Comparison of ENCODE assay signal across 18 cellular contexts in the genomic region with DNA sequence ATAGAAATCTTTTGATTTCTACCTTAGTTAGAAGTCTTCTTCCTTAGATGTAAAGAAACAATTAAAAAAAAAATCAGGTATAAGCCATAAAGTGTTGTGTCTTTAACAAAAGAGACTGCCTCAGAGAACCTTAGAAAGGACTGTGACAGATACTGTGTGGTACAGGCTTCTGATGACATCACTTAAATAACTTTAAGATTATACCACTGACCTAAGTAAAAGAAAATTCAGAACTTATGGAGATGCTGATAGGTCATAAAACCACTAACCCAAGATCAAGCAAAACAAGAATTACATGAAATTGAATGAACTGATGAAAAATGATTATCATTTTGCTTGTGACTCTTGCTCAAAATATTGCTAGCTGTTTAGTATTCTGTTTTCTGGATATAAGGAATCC.
DNase-seq lines count a peak whose midpoint lies in the region; ATAC-seq, FAIRE-seq and TF ChIP-seq lines count a peak whose summit lies in the region.
"Had no signal": no experiment of that assay in that cellular context is flagged by ENCODE, and none has a peak within 500 bp of the region (broad histone marks: within the 10 kb centered on the region; RNA-seq: fewer than 3 reads in every experiment).

No MANE protein-coding gene starts in this region.

- no peak for TF ChIP-seq EP300 in HepG2 (IDR thresholded peaks at IDR 0.05; ENCODE audit: low read depth in 2 of 2, low read length in 2 of 2)
- TF ChIP-seq EP300 in HepG2 (CRISPR knock-in tag; IDR thresholded peaks at IDR 0.05; ENCODE audit: borderline replicate concordance): no peak

- no peak for FAIRE-seq in HepG2 (lab: Jason Lieb, UNC)
- FAIRE-seq: GM12892, HTR-8/SVneo, K562 had no signal

- H3K9me3 ChIP-seq in HepG2 (ENCODE audit: low read length) (peaks cover 11% of the 10 kb centered on the region; the same call in 1 of the 2 replicates), right lobe of liver (no peaks in the 10 kb centered on the region), neural progenitor cell (ENCODE audit: low read depth) (no peaks in the 10 kb centered on the region)

- H3F3A ChIP-seq in neural progenitor cell (ENCODE audit: low read depth): no peaks in the 10 kb centered on the region

- intact Hi-C loops in HepG2 (cut with micrococcal nuclease; ENCODE audit: unreplicated experiment): no loop called here
- intact Hi-C loops in right lobe of liver (cut with DNase I): no loop called here

- H3K4me3 ChIP-seq in HepG2 (replicated peaks in 1 of 3; ENCODE audit: insufficient read depth in 1 of 3, low read depth in 2 of 3, low read length in 3 of 3) (no peak overlapping the region), right lobe of liver (no peak overlapping the region), neural progenitor cell (no peak overlapping the region)
- H3K4me3 ChIP-seq: K562 had no signal

- no peak overlapping the region for H3K27ac Mint-ChIP-seq in neural progenitor cell
- H3K27ac Mint-ChIP-seq: CD4-positive, alpha-beta T cell; HFFc6 had no signal

- H2AFZ ChIP-seq in HepG2 (ENCODE audit: low read length) (no peak overlapping the region), neural progenitor cell (replicated peaks) (no peak overlapping the region)

- H3K4me2 ChIP-seq in HepG2 (ENCODE audit: low read depth, low read length): no peak overlapping the region
- H3K4me2 ChIP-seq in neural progenitor cell: no peak overlapping the region

- no peaks in the 10 kb centered on the region for H3K4me1 ChIP-seq in HepG2 (ENCODE audit: insufficient read depth, low read length)
- H3K4me1 ChIP-seq in right lobe of liver: no peaks in the 10 kb centered on the region
- H3K4me1 ChIP-seq in neural progenitor cell: peaks cover 1% of the 10 kb centered on the region

- no peaks in the 10 kb centered on the region for H3K27me3 Mint-ChIP-seq in neural progenitor cell (ENCODE audit: insufficient read depth, low read depth)
- H3K27me3 Mint-ChIP-seq: CD4-positive, alpha-beta T cell had no signal

- H3K9ac ChIP-seq in HepG2 (ENCODE audit: insufficient read depth, low read depth, low read length): no peak overlapping the region
- no peak overlapping the region for H3K9ac ChIP-seq in neural progenitor cell

- in situ Hi-C loops in HepG2 (cut with HindIII; ENCODE audit: extremely low pct_ligation_motif_present, low pct_unique_long_range_greater_than_20kb): no loop called here

- no peaks in the 10 kb centered on the region for H3K79me2 ChIP-seq in HepG2 (ENCODE audit: insufficient read depth, low read length)
- H3K79me2 ChIP-seq in neural progenitor cell (ENCODE audit: low read depth): no peaks in the 10 kb centered on the region

- CTCF ChIA-PET in HepG2 (lab: Yijun Ruan, JAX; ENCODE audit: low intra/inter-chr PET ratio, low total read pairs): no interaction called here

- peaks cover 27% of the 10 kb centered on the region for H3K9me3 Mint-ChIP-seq in neural progenitor cell

- ATAC-seq in HepG2 (no peak), right lobe of liver (no peak)
- ATAC-seq: K562 had no signal

- DNase-seq in HepG2 (ENCODE audit: low spot score) (no peak), right lobe of liver (no peak), amniotic epithelial cell (ENCODE audit: low read depth) (peak; percentile 58), hepatic stellate cell (ENCODE audit: low spot score) (peak; percentile 7), neural progenitor cell (ENCODE audit: low spot score) (no peak), occipital lobe (lab: John Stamatoyannopoulos, UW) (no peak), NCI-H524 treated with DMSO at 0.1 percent for 48 hours (lab: John Stamatoyannopoulos, UW) (no peak)
- DNase-seq: C1 segment of cervical spinal cord; Calu3; CD4-positive, alpha-beta T cell; DMS 273 treated with DMSO at 0.1 percent for 48 hours; GDM1; HCEC 1CT; HFFc6 had no signal

- BruUV-seq in HepG2 (replicated peaks; lab: Mats Ljungman, UMichigan): no TSS peak

- POLR2A ChIA-PET in HepG2 (lab: Yijun Ruan, JAX): no interaction called here

- H3K4me1 Mint-ChIP-seq in neural progenitor cell: peaks cover 8% of the 10 kb centered on the region

- H3K36me3 Mint-ChIP-seq in neural progenitor cell: peaks cover 7% of the 10 kb centered on the region

- H3K27me3 ChIP-seq in HepG2 (ENCODE audit: control insufficient read depth in 1 of 2, insufficient read depth in 2 of 2, low read length in 2 of 2) (no peaks in the 10 kb centered on the region), right lobe of liver (no peaks in the 10 kb centered on the region), neural progenitor cell (no peaks in the 10 kb centered on the region)

- no peak overlapping the region for H3K27ac ChIP-seq in HepG2 (ENCODE audit: extremely low read length, insufficient read depth, low read length)
- H3K27ac ChIP-seq in right lobe of liver: no peak overlapping the region
- no peak overlapping the region for H3K27ac ChIP-seq in neural progenitor cell
- H3K27ac ChIP-seq: 22Rv1 had no signal

- H4K20me1 ChIP-seq in HepG2 (ENCODE audit: insufficient read depth, low read length): no peaks in the 10 kb centered on the region
- no peaks in the 10 kb centered on the region for H4K20me1 ChIP-seq in neural progenitor cell (ENCODE audit: low read depth)

- H3K4me3 Mint-ChIP-seq in neural progenitor cell: no peak overlapping the region
- H3K4me3 Mint-ChIP-seq: CD4-positive, alpha-beta T cell; HFFc6 had no signal

- no peak for TF ChIP-seq CTCF in HepG2 (CRISPR knock-in tag; IDR thresholded peaks at IDR 0.05)
- no peak for TF ChIP-seq CTCF in right lobe of liver (IDR thresholded peaks at IDR 0.05)
- TF ChIP-seq CTCF in neural progenitor cell (IDR thresholded peaks at IDR 0.05): no peak

- H3K36me3 ChIP-seq in HepG2 (replicated peaks in 1 of 2; ENCODE audit: control insufficient read depth in 1 of 2, insufficient read depth in 2 of 2, low read length in 2 of 2): no peaks in the 10 kb centered on the region; a peak in 1 of 5 replicates
- H3K36me3 ChIP-seq in right lobe of liver: no peaks in the 10 kb centered on the region
- H3K36me3 ChIP-seq in neural progenitor cell: no peaks in the 10 kb centered on the region

- TF ChIP-seq POLR2A in HepG2 (IDR thresholded peaks at IDR 0.05; ENCODE audit: insufficient read depth in 1 of 2, low read depth in 2 of 2, low read length in 2 of 2) (no peak), right lobe of liver (IDR thresholded peaks at IDR 0.05) (no peak)

- TF ChIP-seq RAD21 in HepG2 (CRISPR knock-in tag; IDR thresholded peaks at IDR 0.05): no peak

TF ChIP-seq in HepG2, 621 proteins besides CTCF, POLR2A, EP300 and RAD21:
- TF ChIP-seq CREB1 (IDR thresholded peaks at IDR 0.05) (peak; percentile 33; the same call in 1 of the 2 replicates), CREB1 (CRISPR knock-in tag; IDR thresholded peaks at IDR 0.05) (no peak), IRX3 (CRISPR knock-in tag; IDR thresholded peaks at IDR 0.05; ENCODE audit: borderline replicate concordance, low read depth) (no peak), JDP2 (CRISPR knock-in tag; IDR thresholded peaks at IDR 0.05; ENCODE audit: borderline replicate concordance) (no peak), ATF7 (IDR thresholded peaks at IDR 0.05) (peak; percentile 61), ATF7 (CRISPR knock-in tag; IDR thresholded peaks at IDR 0.05) (no peak)

Comparison
In these comparisons a context has a peak if more than half of its experiments do, and no peak if none do; other contexts are left out.
1. DNase-seq: peak in amniotic epithelial cell (single experiment) and hepatic stellate cell (single experiment); none in HepG2 (single experiment), right lobe of liver (0 of 3), neural progenitor cell (single experiment), occipital lobe (single experiment) and NCI-H524 treated with DMSO at 0.1 percent for 48 hours (single experiment).